Comparison of ENCODE assay signal across 1 cellular context in genomic region chr19:46497773-46498172, GRCh38.
TF ChIP-seq lines count a peak whose summit lies in the region.

No MANE protein-coding gene starts in this region.

TF ChIP-seq in IMR-90, 13 proteins besides CTCF, POLR2A, EP300 and RAD21 (continued from another document):
- TF ChIP-seq RCOR1 (IDR thresholded peaks at IDR 0.05; ENCODE audit: insufficient replicate concordance, low read length) (no peak), RFX5 (IDR thresholded peaks at IDR 0.05; ENCODE audit: low read depth, low read length) (no peak), CEBPB (IDR thresholded peaks at IDR 0.05; ENCODE audit: low read depth, low read length) (no peak), ELK1 (IDR thresholded peaks at IDR 0.05; ENCODE audit: borderline replicate concordance, low read depth, low read length) (no peak), MXI1 (IDR thresholded peaks at IDR 0.05; ENCODE audit: borderline replicate concordance, low read depth, low read length) (no peak), CHD1 (IDR thresholded peaks at IDR 0.05; ENCODE audit: low read depth, low read length) (no peak), MAZ (IDR thresholded peaks at IDR 0.05; ENCODE audit: borderline replicate concordance, low read depth, low read length) (no peak), MAFK (IDR thresholded peaks at IDR 0.05; ENCODE audit: low read depth, low read length) (no peak), SMC3 (IDR thresholded peaks at IDR 0.05; ENCODE audit: low read depth, low read length) (no peak), FOS (IDR thresholded peaks at IDR 0.05; ENCODE audit: low read depth, low read length) (no peak), BHLHE40 (IDR thresholded peaks at IDR 0.05; ENCODE audit: low read depth, low read length) (no peak), NFE2L2 (IDR thresholded peaks at IDR 0.05; ENCODE audit: low read depth, low read length) (no peak)
